In genomic region chr2:151290467-151290866, GRCh38 we compare ENCODE assay signal across 8 cellular contexts. TPM values are rescaled to one million over a fixed set of nuclear protein-coding genes. Genes with fewer than 3 reads are reported as not detected.
DNase-seq lines count a peak whose midpoint lies in the region; TF ChIP-seq lines count a peak whose summit lies in the region.

No MANE protein-coding gene starts in this region.

- no peaks in the 10 kb centered on the region for H3K9me3 Mint-ChIP-seq in activated naive CD4-positive, alpha-beta T cell treated with anti-CD3 and anti-CD28 coated beads, Interleukin-2, amount 50 U/mL, for 24 hours
- no peaks in the 10 kb centered on the region for H3K9me3 Mint-ChIP-seq in type B pancreatic cell

- H2AK5ac ChIP-seq in mesenchymal stem cell (ENCODE audit: low read length, severe bottlenecking) = no peak overlapping the region

- DNase-seq in activated naive CD4-positive, alpha-beta T cell treated with Interleukin-2 at 50 U/mL for 16 hours = no peak
- DNase-seq in astrocyte of the cerebellum (ENCODE audit: low read depth) (no peak), mesenchymal stem cell (no peak), type B pancreatic cell (ENCODE audit: extremely low spot score, unreplicated experiment) (no peak), medulla oblongata (ENCODE audit: extremely low spot score) (no peak), dermis blood vessel endothelial cell (no peak)
- no peak for DNase-seq in stimulated activated CD4-positive, alpha-beta T cell treated with anti-CD3 and anti-CD28 coated beads, Interleukin-4, amount 100 ng/mL, for 24 hours

- H3K9me3 ChIP-seq in mesenchymal stem cell (ENCODE audit: control insufficient read depth, low read length) = no peaks in the 10 kb centered on the region

- H3K27ac ChIP-seq in mesenchymal stem cell (ENCODE audit: low read length, poor library complexity, severe bottlenecking) = peak overlapping the region; percentile 94

- H3K36me3 Mint-ChIP-seq in activated naive CD4-positive, alpha-beta T cell treated with anti-CD3 and anti-CD28 coated beads, Interleukin-2, amount 50 U/mL, for 24 hours = peaks cover 4% of the 10 kb centered on the region
- H3K36me3 Mint-ChIP-seq in type B pancreatic cell = no peaks in the 10 kb centered on the region

- peak overlapping the region; percentile 93 for H3K27ac Mint-ChIP-seq in activated naive CD4-positive, alpha-beta T cell treated with anti-CD3 and anti-CD28 coated beads, Interleukin-2, amount 50 U/mL, for 24 hours
- peak overlapping the region; percentile 95 for H3K27ac Mint-ChIP-seq in type B pancreatic cell

- no peak overlapping the region for H3K4ac ChIP-seq in mesenchymal stem cell (ENCODE audit: low read depth in 1 of 2, low read length in 2 of 2)

- no peak overlapping the region for H2AFZ ChIP-seq in mesenchymal stem cell (ENCODE audit: low read depth, low read length)

- WGBS in mesenchymal stem cell = 100% methylated on average over 2 of the region's 2 CpGs

- no peak overlapping the region for H4K91ac ChIP-seq in mesenchymal stem cell (ENCODE audit: low read length)

- no peak for TF ChIP-seq CTCF in astrocyte of the cerebellum (IDR thresholded peaks at IDR 0.05; ENCODE audit: low read depth, low read length, missing control alignments)
- no peak for TF ChIP-seq CTCF in type B pancreatic cell (conservative IDR thresholded peaks at IDR 0.05)

- in situ Hi-C loops in astrocyte of the cerebellum (cut with HindIII; ENCODE audit: low sequenced_read_pairs) = no loop called here

- peaks cover 14% of the 10 kb centered on the region for H3K79me1 ChIP-seq in mesenchymal stem cell (replicated peaks; ENCODE audit: low read length, poor library complexity, severe bottlenecking)

- H3K9ac ChIP-seq in mesenchymal stem cell (ENCODE audit: low read length) = peak overlapping the region; percentile 94

- no peak overlapping the region for H2BK5ac ChIP-seq in mesenchymal stem cell (ENCODE audit: low read depth, low read length, poor library complexity, severe bottlenecking)

- H3K4me3 Mint-ChIP-seq in activated naive CD4-positive, alpha-beta T cell treated with anti-CD3 and anti-CD28 coated beads, Interleukin-2, amount 50 U/mL, for 24 hours = peak overlapping the region; percentile 92
- peak overlapping the region; percentile 88 for H3K4me3 Mint-ChIP-seq in type B pancreatic cell

- H3K18ac ChIP-seq in mesenchymal stem cell (ENCODE audit: low read depth in 1 of 2, low read length in 2 of 2) = no peak overlapping the region

- H2BK120ac ChIP-seq in mesenchymal stem cell (ENCODE audit: low read depth, low read length) = no peak overlapping the region

- peak overlapping the region in 1 of 2 experiments; percentile 39 for H2BK12ac ChIP-seq in mesenchymal stem cell (ENCODE audit: low read length in 2 of 2)

- no peak overlapping the region for H3K23ac ChIP-seq in mesenchymal stem cell (ENCODE audit: low read length in 2 of 2)

- no peaks in the 10 kb centered on the region for H3K27me3 ChIP-seq in mesenchymal stem cell (ENCODE audit: control insufficient read depth in 1 of 2, insufficient read depth in 1 of 2, low read length in 2 of 2)

- H3K4me1 Mint-ChIP-seq in activated naive CD4-positive, alpha-beta T cell treated with anti-CD3 and anti-CD28 coated beads, Interleukin-2, amount 50 U/mL, for 24 hours = peaks cover 38% of the 10 kb centered on the region
- H3K4me1 Mint-ChIP-seq in type B pancreatic cell (ENCODE audit: unreplicated experiment) = peaks cover 10% of the 10 kb centered on the region

- no peak overlapping the region for H4K8ac ChIP-seq in mesenchymal stem cell (ENCODE audit: low read length)

- peak overlapping the region; percentile 75 for H3K4me2 ChIP-seq in mesenchymal stem cell (ENCODE audit: low read length, poor library complexity, severe bottlenecking)

- H3K14ac ChIP-seq in mesenchymal stem cell (ENCODE audit: low read length in 2 of 2) = no peak overlapping the region

- H3K4me1 ChIP-seq in mesenchymal stem cell (ENCODE audit: control insufficient read depth, insufficient read depth, low read depth, low read length) = peaks cover 6% of the 10 kb centered on the region

- H3K4me3 ChIP-seq in astrocyte of the cerebellum (ENCODE audit: low read depth, low read length) (peak overlapping the region; percentile 57), mesenchymal stem cell (ENCODE audit: insufficient read depth in 1 of 2, low read depth in 1 of 2, low read length in 2 of 2) (peak overlapping the region in 1 of 2 experiments; percentile 79)

- no peak overlapping the region for H2BK15ac ChIP-seq in mesenchymal stem cell (ENCODE audit: low read depth, poor library complexity, severe bottlenecking)

- no peaks in the 10 kb centered on the region for H3K27me3 Mint-ChIP-seq in activated naive CD4-positive, alpha-beta T cell treated with anti-CD3 and anti-CD28 coated beads, Interleukin-2, amount 50 U/mL, for 24 hours
- H3K27me3 Mint-ChIP-seq in type B pancreatic cell = peaks cover 6% of the 10 kb centered on the region

- H3K36me3 ChIP-seq in mesenchymal stem cell (ENCODE audit: control insufficient read depth in 1 of 2, insufficient read depth in 2 of 2, low read depth in 1 of 2, low read length in 2 of 2) = no peaks in the 10 kb centered on the region

RNA-seq across cellular contexts. Expression of gene NMI, which starts 1.0 kb away (rescaled TPM):
- 24.1 TPM for polyA plus RNA-seq in mesenchymal stem cell (2013, experiment 1 of 2)
- 27.1 TPM for polyA plus RNA-seq in mesenchymal stem cell (2013, experiment 2 of 2)
- total RNA-seq in type B pancreatic cell (ENCODE audit: low replicate concordance) (5.8 and 18.9 TPM in 2 replicates), dermis blood vessel endothelial cell (17.4 and 25.7 TPM in 2 replicates)

RNA-seq across cellular contexts. Expression of gene RBM43, which starts 28.8 kb away (rescaled TPM):
- 9.1 TPM for polyA plus RNA-seq in mesenchymal stem cell (2013, experiment 1 of 2)
- 9.0 TPM for polyA plus RNA-seq in mesenchymal stem cell (2013, experiment 2 of 2)
- total RNA-seq in type B pancreatic cell (ENCODE audit: low replicate concordance) (3.8 and 5.1 TPM in 2 replicates), dermis blood vessel endothelial cell (2.0 and 4.2 TPM in 2 replicates)
